ENCODE assay signal across 15 cellular contexts in the genomic region with DNA sequence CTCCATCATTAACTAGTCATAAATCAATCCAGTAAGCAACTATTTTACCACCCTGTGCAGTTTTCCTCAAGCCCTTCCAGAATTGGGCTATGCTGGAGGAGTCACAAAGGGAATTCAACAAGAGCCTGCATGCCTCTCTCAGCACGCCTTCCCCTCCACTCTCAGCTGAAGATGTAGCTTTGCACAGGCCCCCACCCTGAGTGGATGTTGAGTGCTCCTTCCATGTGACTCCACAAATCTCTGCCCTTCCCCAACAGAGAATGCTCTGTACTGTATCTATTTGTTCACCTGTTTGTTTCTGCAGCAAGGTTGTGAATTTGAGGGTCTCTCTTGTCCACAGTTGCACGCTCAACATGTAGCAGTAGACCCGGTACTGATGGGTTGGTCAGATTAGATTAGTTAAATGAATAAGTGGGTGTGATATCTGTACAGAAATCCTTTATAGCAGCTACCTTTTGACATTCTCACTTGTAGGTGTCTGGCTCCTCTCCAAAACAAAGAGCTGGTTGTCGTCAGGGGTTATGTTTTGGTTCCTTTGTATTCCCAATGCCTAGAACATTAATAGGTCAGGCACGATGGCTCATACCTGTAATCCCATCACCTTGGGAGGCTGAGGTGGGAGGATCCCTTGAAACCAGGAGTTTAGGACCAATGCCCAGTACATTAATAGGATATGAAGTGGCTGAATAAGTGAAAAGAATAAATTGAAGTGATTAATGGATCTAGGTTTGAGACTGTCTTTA.
DNase-seq lines count a peak whose midpoint lies in the region; ATAC-seq and TF ChIP-seq lines count a peak whose summit lies in the region.
"Had no signal": no experiment of that assay in that cellular context is flagged by ENCODE, and none has a peak within 500 bp of the region (broad histone marks: within the 10 kb centered on the region; RNA-seq: fewer than 3 reads in every experiment).

No MANE protein-coding gene starts in this region.

- H3K27ac ChIP-seq in mesodermal cell (ENCODE audit: low read depth, low read length, severe bottlenecking): peak overlapping the region; percentile 46
- no peak overlapping the region for H3K27ac ChIP-seq in RWPE1
- H3K27ac ChIP-seq: HL-60, prostate gland, spleen had no signal

- TF ChIP-seq CTCF in RWPE1 (conservative IDR thresholded peaks at IDR 0.05; ENCODE audit: low read depth): no peak

- 100% methylated on average over 2 to 3 of the region's 5 CpGs for WGBS in mesodermal cell (ENCODE audit: insufficient coverage in 2 of 2), 2 experiments

- no peaks in the 10 kb centered on the region for H3K9me3 ChIP-seq in mesodermal cell (ENCODE audit: control insufficient read depth, low read length)
- H3K9me3 ChIP-seq: prostate gland, spleen had no signal

- ATAC-seq in HG02763 (IDR thresholded peaks at IDR 0.05; ENCODE audit: unreplicated experiment): no peak

- peak; percentile 21 for DNase-seq in DMS153 treated with DMSO at 0.1 percent for 48 hours (lab: John Stamatoyannopoulos, UW; ENCODE audit: unreplicated experiment)
- DNase-seq in NCI-H1105 (lab: John Stamatoyannopoulos, UW): peak; percentile 64
- DNase-seq in NCI-H748 treated with DMSO at 0.1 percent for 48 hours (lab: John Stamatoyannopoulos, UW): peak; percentile 8
- no peak for DNase-seq in RWPE1 (ENCODE audit: low spot score)
- no peak for DNase-seq in RPMI8226
- no peak for DNase-seq in dermis blood vessel endothelial cell
- DNase-seq: activated CD4-positive, alpha-beta T cell treated with anti-CD3 and anti-CD28 coated beads, Interleukin-2, amount 50 U/mL, for 48 hours; activated naive CD4-positive, alpha-beta T cell treated with anti-CD3 and anti-CD28 coated beads, Interleukin-2, amount 50 U/mL, for 16 hours; NCI-H510A treated with DMSO at 0.1 percent for 48 hours; spleen had no signal

- H3K4me3 ChIP-seq in mesodermal cell (ENCODE audit: extremely low read depth, insufficient read depth, low read length, poor library complexity, severe bottlenecking): no peak overlapping the region
- H3K4me3 ChIP-seq: lung, prostate gland, spleen had no signal

- H3K36me3 ChIP-seq in mesodermal cell (ENCODE audit: control insufficient read depth, insufficient read depth, low read length): no peaks in the 10 kb centered on the region
- H3K36me3 ChIP-seq: prostate gland, spleen had no signal

- H3K4me1 ChIP-seq in mesodermal cell (ENCODE audit: control insufficient read depth, insufficient read depth, low read length, poor library complexity, severe bottlenecking): no peaks in the 10 kb centered on the region
- H3K4me1 ChIP-seq: prostate gland, spleen had no signal

- POLR2A ChIA-PET in RWPE1 (lab: Yijun Ruan, JAX; ENCODE audit: low non-redundant PET): no interaction called here

- CTCF ChIA-PET in RWPE1 (lab: Yijun Ruan, JAX): interaction anchor here (0.6 to 0.8 kb wide), 2 partner anchors 90 to 215 kb away, joined by 3 to 5 read pairs; no protein-coding TSS in a partner anchor

Comparison
In these comparisons a context has a peak if more than half of its experiments do, and no peak if none do; other contexts are left out.
1. DNase-seq: peak in DMS153 treated with DMSO at 0.1 percent for 48 hours (single experiment), NCI-H1105 (single experiment) and NCI-H748 treated with DMSO at 0.1 percent for 48 hours (single experiment); none in RWPE1 (single experiment), RPMI8226 (single experiment) and dermis blood vessel endothelial cell (single experiment).